In the genomic region with DNA sequence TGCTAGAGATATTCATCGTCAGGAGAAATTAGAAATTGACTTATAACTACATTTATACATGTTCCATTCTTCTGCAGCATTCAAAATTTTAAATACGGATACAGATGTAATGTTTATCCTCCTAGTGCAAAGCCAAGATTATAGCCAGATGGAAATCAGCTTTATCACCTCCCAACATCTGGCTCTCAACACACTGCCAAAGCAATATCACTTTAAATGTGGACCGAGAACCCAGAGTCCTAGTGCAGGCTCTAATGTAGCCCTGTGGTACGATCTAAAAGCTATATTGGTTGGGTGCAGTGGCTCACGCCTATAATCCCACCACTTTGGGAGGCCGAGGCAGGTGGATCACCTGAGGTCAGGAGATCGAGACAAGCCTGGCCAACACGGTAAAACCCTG, we compare ENCODE assay signal across 1 cellular context.
TF ChIP-seq lines count a peak whose summit lies in the region.

No MANE protein-coding gene starts in this region.

TF ChIP-seq in SK-N-SH, 30 proteins besides CTCF, POLR2A, EP300 and RAD21 (continued from another document):
- TF ChIP-seq CHD2 (IDR thresholded peaks at IDR 0.05; ENCODE audit: low read length, partially characterized antibody): no peak
